1 cellular context compared by ENCODE assay signal in genomic region chr12:6065872-6066217, GRCh38.
TF ChIP-seq lines count a peak whose summit lies in the region.

No MANE protein-coding gene starts in this region.

TF ChIP-seq in HEK293T, 16 proteins besides CTCF, POLR2A, EP300 and RAD21:
- no peak for TF ChIP-seq ARNT (IDR thresholded peaks at IDR 0.05)
- TF ChIP-seq ZNF384 (IDR thresholded peaks at IDR 0.05): no peak
